ENCODE assay signal across 28 cellular contexts in genomic region chr1:223682502-223682901, GRCh38. TPM values are rescaled to one million over a fixed set of nuclear protein-coding genes. Genes with fewer than 3 reads are reported as not detected.
DNase-seq lines count a peak whose midpoint lies in the region; ATAC-seq lines count a peak whose summit lies in the region.
"Had no signal": no experiment of that assay in that cellular context is flagged by ENCODE, and none has a peak within 500 bp of the region (broad histone marks: within the 10 kb centered on the region; RNA-seq: fewer than 3 reads in every experiment).

No MANE protein-coding gene starts in this region.

- ATAC-seq in stimulated activated naive CD8-positive, alpha-beta T cell treated with anti-CD3 and anti-CD28 coated beads, Interleukin-15, Interleukin-2, amounts not matched to agents 100 U/mL and 50 U/mL, for 24 hours: peak; percentile 52
- no peak for ATAC-seq in stimulated activated naive CD8-positive, alpha-beta T cell treated with anti-CD3 and anti-CD28 coated beads, Interleukin-15, amount 100 ng/mL, for 72 hours
- peak; percentile 37 for ATAC-seq in activated T-helper 17 cell treated with anti-CD3 and anti-CD28 coated beads, Interleukin-2, amount 50 U/mL, for 72 hours (replicated peaks)
- ATAC-seq in esophagus mucosa: peak; percentile 53
- ATAC-seq in stimulated activated effector memory CD8-positive, alpha-beta T cell treated with anti-CD3 and anti-CD28 coated beads, Interleukin-12 subunit alpha, Interleukin-12 subunit beta, amount 100 ng/mL, for 72 hours: peak; percentile 53
- ATAC-seq in HG03139 (IDR thresholded peaks at IDR 0.05; ENCODE audit: unreplicated experiment): no peak
- no peak for ATAC-seq in naive thymus-derived CD8-positive, alpha-beta T cell
- ATAC-seq: CD8-positive, alpha-beta T cell; HCT116; Right ventricle myocardium inferior; SK-N-SH treated with all-trans-retinoic acid at 6 μM for 48 hours had no signal

- no peaks in the 10 kb centered on the region for H3K4me1 Mint-ChIP-seq in stimulated activated naive CD8-positive, alpha-beta T cell treated with anti-CD3 and anti-CD28 coated beads, Interleukin-15, amount 100 ng/mL, for 72 hours
- H3K4me1 Mint-ChIP-seq in activated T-helper 17 cell treated with anti-CD3 and anti-CD28 coated beads, Interleukin-2, amount 50 U/mL, for 72 hours: no peaks in the 10 kb centered on the region
- H3K4me1 Mint-ChIP-seq in stimulated activated effector memory CD8-positive, alpha-beta T cell treated with anti-CD3 and anti-CD28 coated beads, Interleukin-12 subunit alpha, Interleukin-12 subunit beta, amount 100 ng/mL, for 72 hours: no peaks in the 10 kb centered on the region
- H3K4me1 Mint-ChIP-seq in naive thymus-derived CD8-positive, alpha-beta T cell: peaks cover 0 to 3% (median 1%) of the 10 kb centered on the region in 4 donors

- no peak overlapping the region for H3K4me3 Mint-ChIP-seq in stimulated activated naive CD8-positive, alpha-beta T cell treated with anti-CD3 and anti-CD28 coated beads, Interleukin-15, amount 100 ng/mL, for 72 hours
- no peak overlapping the region for H3K4me3 Mint-ChIP-seq in activated T-helper 17 cell treated with anti-CD3 and anti-CD28 coated beads, Interleukin-2, amount 50 U/mL, for 72 hours
- H3K4me3 Mint-ChIP-seq in stimulated activated effector memory CD8-positive, alpha-beta T cell treated with anti-CD3 and anti-CD28 coated beads, Interleukin-12 subunit alpha, Interleukin-12 subunit beta, amount 100 ng/mL, for 72 hours: no peak overlapping the region
- no peak overlapping the region for H3K4me3 Mint-ChIP-seq in naive thymus-derived CD8-positive, alpha-beta T cell
- H3K4me3 Mint-ChIP-seq: CD8-positive, alpha-beta T cell had no signal

- POLR2A ChIA-PET in naive thymus-derived CD8-positive, alpha-beta T cell (lab: Charles Lee): no interaction called here

- no peaks in the 10 kb centered on the region for H3K9me3 Mint-ChIP-seq in stimulated activated naive CD8-positive, alpha-beta T cell treated with anti-CD3 and anti-CD28 coated beads, Interleukin-15, amount 100 ng/mL, for 72 hours
- no peaks in the 10 kb centered on the region for H3K9me3 Mint-ChIP-seq in activated T-helper 17 cell treated with anti-CD3 and anti-CD28 coated beads, Interleukin-2, amount 50 U/mL, for 72 hours
- no peaks in the 10 kb centered on the region for H3K9me3 Mint-ChIP-seq in stimulated activated effector memory CD8-positive, alpha-beta T cell treated with anti-CD3 and anti-CD28 coated beads, Interleukin-12 subunit alpha, Interleukin-12 subunit beta, amount 100 ng/mL, for 72 hours
- peaks cover 0 to 5% (median 0%) of the 10 kb centered on the region in 9 donors for H3K9me3 Mint-ChIP-seq in naive thymus-derived CD8-positive, alpha-beta T cell
- H3K9me3 Mint-ChIP-seq: CD8-positive, alpha-beta T cell had no signal

- H3K36me3 Mint-ChIP-seq in activated T-helper 17 cell treated with anti-CD3 and anti-CD28 coated beads, Interleukin-2, amount 50 U/mL, for 72 hours (ENCODE audit: low read depth): no peaks in the 10 kb centered on the region
- H3K36me3 Mint-ChIP-seq in stimulated activated effector memory CD8-positive, alpha-beta T cell treated with anti-CD3 and anti-CD28 coated beads, Interleukin-12 subunit alpha, Interleukin-12 subunit beta, amount 100 ng/mL, for 72 hours: no peaks in the 10 kb centered on the region
- peaks cover 0 to 2% (median 0%) of the 10 kb centered on the region in 3 donors for H3K36me3 Mint-ChIP-seq in naive thymus-derived CD8-positive, alpha-beta T cell
- H3K36me3 Mint-ChIP-seq: CD8-positive, alpha-beta T cell had no signal

- H3K27ac Mint-ChIP-seq in stimulated activated naive CD8-positive, alpha-beta T cell treated with anti-CD3 and anti-CD28 coated beads, Interleukin-15, amount 100 ng/mL, for 72 hours: no peak overlapping the region
- no peak overlapping the region for H3K27ac Mint-ChIP-seq in activated T-helper 17 cell treated with anti-CD3 and anti-CD28 coated beads, Interleukin-2, amount 50 U/mL, for 72 hours
- H3K27ac Mint-ChIP-seq in stimulated activated effector memory CD8-positive, alpha-beta T cell treated with anti-CD3 and anti-CD28 coated beads, Interleukin-12 subunit alpha, Interleukin-12 subunit beta, amount 100 ng/mL, for 72 hours: no peak overlapping the region
- peak overlapping the region in 2 of 10 donors; percentile 9 to 18 for H3K27ac Mint-ChIP-seq in naive thymus-derived CD8-positive, alpha-beta T cell
- H3K27ac Mint-ChIP-seq: CD8-positive, alpha-beta T cell had no signal

- H3K27me3 Mint-ChIP-seq in stimulated activated naive CD8-positive, alpha-beta T cell treated with anti-CD3 and anti-CD28 coated beads, Interleukin-15, amount 100 ng/mL, for 72 hours: no peaks in the 10 kb centered on the region
- peaks cover 11% of the 10 kb centered on the region for H3K27me3 Mint-ChIP-seq in activated T-helper 17 cell treated with anti-CD3 and anti-CD28 coated beads, Interleukin-2, amount 50 U/mL, for 72 hours
- peaks cover 0 to 12% (median 5%) of the 10 kb centered on the region in 5 donors for H3K27me3 Mint-ChIP-seq in naive thymus-derived CD8-positive, alpha-beta T cell

- DNase-seq in stimulated activated naive CD8-positive, alpha-beta T cell treated with anti-CD3 and anti-CD28 coated beads, Interleukin-15, Interleukin-2, amounts not matched to agents 100 U/mL and 50 U/mL, for 24 hours: no peak
- no peak for DNase-seq in stimulated activated naive CD8-positive, alpha-beta T cell treated with anti-CD3 and anti-CD28 coated beads, Interleukin-15, amount 100 ng/mL, for 72 hours
- DNase-seq in stimulated activated effector memory CD8-positive, alpha-beta T cell treated with anti-CD3 and anti-CD28 coated beads, Interleukin-12 subunit alpha, Interleukin-12 subunit beta, amount 100 ng/mL, for 72 hours (ENCODE audit: low spot score in 2 of 2): no peak
- no peak for DNase-seq in naive thymus-derived CD8-positive, alpha-beta T cell
- no peak for DNase-seq in C1 segment of cervical spinal cord (lab: John Stamatoyannopoulos, UW)
- DNase-seq: Caco-2; CD8-positive, alpha-beta T cell; Karpas-422; NCI-H1092 treated with DMSO at 0.1 percent for 48 hours; NCI-H1436; NCI-H187; NCI-H2081 treated with DMSO at 0.1 percent for 48 hours; NCI-H2171; NCI-H345; NCI-H524; NCI-H748 treated with DMSO at 0.1 percent for 48 hours; PC-9; SJCRH30 had no signal

RNA-seq across cellular contexts. Expression of gene CAPN8, which starts 17.0 kb away (rescaled TPM):
- total RNA-seq in activated T-helper 17 cell treated with anti-CD3 and anti-CD28 coated beads, Interleukin-2, amount 50 U/mL, for 72 hours: not detected
- 1.2 TPM for total RNA-seq in esophagus mucosa
- total RNA-seq in naive thymus-derived CD8-positive, alpha-beta T cell: under 1 TPM in 1 of 2 experiments, not detected in 1; 0.21 TPM
- under 1 TPM in 1 of 3 donors, not detected in 2; 0.36 TPM for polyA plus RNA-seq in naive thymus-derived CD8-positive, alpha-beta T cell
- total RNA-seq: A673, H4, M059J, Right ventricle myocardium inferior, RPMI7951, SJCRH30 had no signal

RNA-seq across cellular contexts. Expression of gene CAPN2, which starts 29.8 kb away (rescaled TPM):
- 10 to 100 TPM; 42.8 to 73.0 TPM for total RNA-seq in activated T-helper 17 cell treated with anti-CD3 and anti-CD28 coated beads, Interleukin-2, amount 50 U/mL, for 72 hours
- total RNA-seq in esophagus mucosa: 171 TPM
- 10 to 100 TPM; 70.0 to 72.2 TPM for total RNA-seq in naive thymus-derived CD8-positive, alpha-beta T cell
- polyA plus RNA-seq in naive thymus-derived CD8-positive, alpha-beta T cell: 100 to 1,000 TPM in 1 of 3 donors, 10 to 100 TPM in 2; 68.6 to 101 (median 83.7) TPM

Comparison
In these comparisons a context has a peak if more than half of its experiments do, and no peak if none do; other contexts are left out.
1. ATAC-seq: peak in stimulated activated naive CD8-positive, alpha-beta T cell treated with anti-CD3 and anti-CD28 coated beads, Interleukin-15, Interleukin-2, amounts not matched to agents 100 U/mL and 50 U/mL, for 24 hours (single experiment), activated T-helper 17 cell treated with anti-CD3 and anti-CD28 coated beads, Interleukin-2, amount 50 U/mL, for 72 hours (single experiment), esophagus mucosa (single experiment) and stimulated activated effector memory CD8-positive, alpha-beta T cell treated with anti-CD3 and anti-CD28 coated beads, Interleukin-12 subunit alpha, Interleukin-12 subunit beta, amount 100 ng/mL, for 72 hours (single experiment); none in stimulated activated naive CD8-positive, alpha-beta T cell treated with anti-CD3 and anti-CD28 coated beads, Interleukin-15, amount 100 ng/mL, for 72 hours (single experiment), HG03139 (single experiment) and naive thymus-derived CD8-positive, alpha-beta T cell (0 of 2).